Comparison of ENCODE assay signal across 8 cellular contexts in the genomic region with DNA sequence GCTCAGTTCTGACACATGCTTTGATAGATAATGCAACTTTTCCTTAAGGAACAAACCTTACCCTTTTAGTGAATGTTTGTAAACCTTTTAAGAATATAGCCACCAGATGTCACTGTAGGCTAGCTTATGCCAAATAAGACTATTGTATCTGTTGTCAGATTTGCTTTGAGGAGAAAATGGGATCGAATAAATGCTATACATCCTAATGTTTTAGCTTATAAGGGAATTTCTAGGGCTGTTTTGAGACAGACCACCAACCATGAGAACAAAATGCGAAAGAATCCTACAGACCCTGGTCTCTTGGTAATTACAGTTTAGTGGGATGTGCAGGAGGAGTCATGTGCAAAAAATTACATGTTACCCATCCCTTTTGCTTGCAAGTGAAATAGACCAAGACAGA.
A peak's percentile ranks its signal among the peaks of the same experiment; 100 is the strongest.
DNase-seq lines count a peak whose midpoint lies in the region; ATAC-seq, FAIRE-seq and TF ChIP-seq lines count a peak whose summit lies in the region.

No MANE protein-coding gene starts in this region.

- 0% methylated on average over 2 of the region's 2 CpGs for WGBS in K562 (ENCODE audit: insufficient coverage, low coverage, missing lambda C conversion rate)

- FAIRE-seq in K562 (lab: Jason Lieb, UNC), result no peak

- TF ChIP-seq POLR2A in K562 (conservative IDR thresholded peaks at IDR 0.05), result no peak

- in situ Hi-C loops in GM13976 (cut with MboI; ENCODE audit: low sequenced_read_pairs, unreplicated experiment) (loop anchor here (25.0 kb wide), 1 partner anchor 1430 kb away; no protein-coding TSS in a partner anchor), K562 (cut with MboI) (loop anchor here (10.0 kb wide), 1 partner anchor 1432 kb away; no protein-coding TSS in a partner anchor)

- no peaks in the 10 kb centered on the region for H3K9me1 ChIP-seq in K562 (ENCODE audit: control insufficient read depth, insufficient read depth, low read length)

- TF ChIP-seq EP300 in K562 (IDR thresholded peaks at IDR 0.05; ENCODE audit: low read length), result no peak

- TF ChIP-seq CTCF in AG09319 (IDR thresholded peaks at IDR 0.05; ENCODE audit: low read depth, low read length), result peak; percentile 35
- peak; percentile 22 for TF ChIP-seq CTCF in GM13976 (IDR thresholded peaks at IDR 0.05; ENCODE audit: borderline replicate concordance, control extremely low read depth, extremely low read depth, insufficient read depth, missing control alignments)
- TF ChIP-seq CTCF in K562 (IDR thresholded peaks at IDR 0.05 in 2 of 3, conservative IDR thresholded peaks at IDR 0.05 in 1 of 3; ENCODE audit: insufficient read depth in 2 of 3, low read depth in 1 of 3, low read length in 3 of 3), result peak in 2 of 3 experiments; percentile 31 to 51; a peak in 3 of 6 replicates

- no peaks in the 10 kb centered on the region for H4K20me1 ChIP-seq in K562 (replicated peaks; ENCODE audit: control insufficient read depth, insufficient read depth, low read length)

- no peak overlapping the region for H2AFZ ChIP-seq in K562 (ENCODE audit: low read depth, low read length)

- no peaks in the 10 kb centered on the region for H3K9me3 ChIP-seq in K562 (replicated peaks; ENCODE audit: control insufficient read depth, insufficient read depth, low read depth, low read length)

- H3K27ac ChIP-seq in K562 (ENCODE audit: extremely low read depth, low read depth, low read length), result no peak overlapping the region

- CTCF ChIA-PET in K562 (lab: Yijun Ruan, JAX; ENCODE audit: low intra/inter-chr PET ratio), result interaction anchor here (2.4 kb wide), 1 partner anchor 1432 kb away, joined by 9 read pairs; no protein-coding TSS in a partner anchor

- no peak overlapping the region for H3K4me2 ChIP-seq in K562 (ENCODE audit: insufficient read depth, low read length)

- H3K4me1 ChIP-seq in K562 (replicated peaks in 1 of 2; ENCODE audit: control insufficient read depth in 2 of 2, insufficient read depth in 2 of 2, low read length in 2 of 2), result no peaks in the 10 kb centered on the region

- peak; percentile 54; the same call in 1 of the 3 replicates for ATAC-seq in K562
- ATAC-seq in activated CD4-positive, CD25-positive, alpha-beta regulatory T cell treated with anti-CD3 and anti-CD28 coated beads, Interleukin-2, amount 50 U/mL, for 24 hours, result no peak
- no peak for ATAC-seq in HG03457 (IDR thresholded peaks at IDR 0.05; ENCODE audit: unreplicated experiment)

- POLR2A ChIA-PET in K562 (lab: Yijun Ruan, JAX), result interaction anchor here (0.6 to 1.1 kb wide), 2 partner anchors 776 to 1432 kb away, joined by 3 read pairs; no protein-coding TSS in a partner anchor

- peak; percentile 18 for DNase-seq in AG09319 (ENCODE audit: extremely low read depth, low read depth)
- DNase-seq in GM13976 (ENCODE audit: low spot score), result no peak
- DNase-seq in NCI-H2107 treated with DMSO at 0.1 percent for 48 hours (lab: John Stamatoyannopoulos, UW; ENCODE audit: unreplicated experiment), result peak; percentile 8
- peak in 3 of 4 experiments; percentile 10 to 55 (median 10) for DNase-seq in K562 (ENCODE audit: extremely low read depth in 1 of 4, low spot score in 3 of 4)
- DNase-seq in kidney tubule cell (ENCODE audit: low spot score), result peak; percentile 51
- no peak for DNase-seq in NK-92 treated with Interleukin-12 subunit alpha and Interleukin-12 subunit beta, amount 100 ng/mL, for 24 hours (lab: John Stamatoyannopoulos, UW)

- TF ChIP-seq RAD21 in K562 (CRISPR knock-in tag; conservative IDR thresholded peaks at IDR 0.05 in 1 of 2, IDR thresholded peaks at IDR 0.05 in 1 of 2), result peak; percentile 72 to 83

- no peak overlapping the region for H3K4me3 ChIP-seq in K562

- intact Hi-C loops in K562 (cut with micrococcal nuclease), result loop anchor here (1.0 kb wide), 1 partner anchor 1433 kb away; no protein-coding TSS in a partner anchor

- H3K36me3 ChIP-seq in K562 (ENCODE audit: control insufficient read depth, insufficient read depth, low read length), result no peaks in the 10 kb centered on the region

- BruUV-seq in K562 (replicated peaks; lab: Mats Ljungman, UMichigan), result no TSS peak

- no peak overlapping the region for H3K9ac ChIP-seq in K562 (ENCODE audit: insufficient read depth in 1 of 2, low read depth in 2 of 2, low read length in 2 of 2)

- H3K27me3 ChIP-seq in K562 (ENCODE audit: control insufficient read depth in 2 of 2, insufficient read depth in 2 of 2, low read length in 2 of 2), result no peaks in the 10 kb centered on the region

- H3K79me2 ChIP-seq in K562 (ENCODE audit: control insufficient read depth, insufficient read depth, low read length), result no peaks in the 10 kb centered on the region

TF ChIP-seq in K562, 482 proteins besides CTCF, POLR2A, EP300 and RAD21:
- peak; percentile 40; the same call in 1 of the 2 replicates for TF ChIP-seq SMC3 (conservative IDR thresholded peaks at IDR 0.05; ENCODE audit: insufficient read depth, low read depth, low read length)
- TF ChIP-seq, protein P1, sequence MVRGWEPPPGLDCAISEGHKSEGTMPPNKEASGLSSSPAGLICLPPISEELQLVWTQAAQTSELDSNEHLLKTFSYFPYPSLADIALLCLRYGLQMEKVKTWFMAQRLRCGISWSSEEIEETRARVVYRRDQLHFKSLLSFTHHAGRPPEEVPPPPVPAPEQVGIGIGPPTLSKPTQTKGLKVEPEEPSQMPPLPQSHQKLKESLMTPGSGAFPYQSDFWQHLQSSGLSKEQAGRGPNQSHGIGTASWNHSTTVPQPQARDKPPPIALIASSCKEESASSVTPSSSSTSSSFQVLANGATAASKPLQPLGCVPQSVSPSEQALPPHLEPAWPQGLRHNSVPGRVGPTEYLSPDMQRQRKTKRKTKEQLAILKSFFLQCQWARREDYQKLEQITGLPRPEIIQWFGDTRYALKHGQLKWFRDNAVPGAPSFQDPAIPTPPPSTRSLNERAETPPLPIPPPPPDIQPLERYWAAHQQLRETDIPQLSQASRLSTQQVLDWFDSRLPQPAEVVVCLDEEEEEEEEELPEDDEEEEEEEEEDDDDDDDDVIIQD (CRISPR knock-in tag; IDR thresholded peaks at IDR 0.05), result no peak

Comparison
In these comparisons a context has a peak if more than half of its experiments do, and no peak if none do; other contexts are left out.
1. DNase-seq: peak in AG09319 (single experiment), NCI-H2107 treated with DMSO at 0.1 percent for 48 hours (single experiment), K562 (3 of 4) and kidney tubule cell (single experiment); none in GM13976 (single experiment) and NK-92 treated with Interleukin-12 subunit alpha and Interleukin-12 subunit beta, amount 100 ng/mL, for 24 hours (single experiment).
2. Peak in every context shown above with its lines, with median percentiles within 50 percentile points of each other: CTCF ChIP-seq.